In genomic region chr2:67600946-67601345, GRCh38 we compare ENCODE assay signal across 18 cellular contexts.
DNase-seq lines count a peak whose midpoint lies in the region; ATAC-seq and TF ChIP-seq lines count a peak whose summit lies in the region.
"Had no signal": no experiment of that assay in that cellular context is flagged by ENCODE, and none has a peak within 500 bp of the region (broad histone marks: within the 10 kb centered on the region; RNA-seq: fewer than 3 reads in every experiment).

No MANE protein-coding gene starts in this region.

- H3K4me3 ChIP-seq in AG09309 (ENCODE audit: control insufficient read depth, low read depth, low read length) = no peak overlapping the region
- no peak overlapping the region for H3K4me3 ChIP-seq in BE2C (ENCODE audit: low read depth, low read length)
- H3K4me3 ChIP-seq: esophagus squamous epithelium, left ventricle myocardium inferior, Peyer's patch, right lobe of liver, vagina had no signal

- peak; percentile 17 for DNase-seq in AG09309 (ENCODE audit: low read depth)
- peak; percentile 13 for DNase-seq in HT-29 (ENCODE audit: low spot score)
- peak; percentile 49 for DNase-seq in astrocyte of the hippocampus (ENCODE audit: low read depth, low spot score)
- peak in 1 of 2 donors; percentile 54 for DNase-seq in foreskin keratinocyte
- no peak for DNase-seq in activated CD4-positive, CD25-positive, alpha-beta regulatory T cell (lab: John Stamatoyannopoulos, UW)
- DNase-seq in BE2C = no peak
- DNase-seq in NCI-H1694 treated with DMSO at 0.1 percent for 48 hours (lab: John Stamatoyannopoulos, UW) = no peak
- DNase-seq: activated CD4-positive, alpha-beta T cell treated with anti-CD3 and anti-CD28 coated beads, Interleukin-2, amount 50 U/mL, for 4 hours; activated naive CD4-positive, alpha-beta T cell treated with anti-CD3 and anti-CD28 coated beads, Interleukin-2, amount 10 ng/mL, durations not matched to agents 7 days and 5 days; activated T-cell treated with anti-CD3 and anti-CD28 coated beads for 4 hours; esophagus squamous epithelium; left ventricle myocardium inferior; NCI-H1105 treated with DMSO at 0.1 percent for 48 hours; NCI-H2171; Peyer's patch; right lobe of liver had no signal

- TF ChIP-seq CTCF in AG09309 (IDR thresholded peaks at IDR 0.05; ENCODE audit: control insufficient read depth, insufficient read depth, low read depth, low read length, missing control alignments) = no peak
- no peak for TF ChIP-seq CTCF in foreskin keratinocyte (conservative IDR thresholded peaks at IDR 0.05)
- TF ChIP-seq CTCF in BE2C (IDR thresholded peaks at IDR 0.05; ENCODE audit: low read depth, low read length) = no peak

- no peaks in the 10 kb centered on the region for H3K9me3 ChIP-seq in BE2C
- H3K9me3 ChIP-seq: esophagus squamous epithelium, Peyer's patch, right lobe of liver, vagina had no signal

- H3K27ac ChIP-seq in foreskin keratinocyte = no peak overlapping the region
- H3K27ac ChIP-seq: esophagus squamous epithelium, left ventricle myocardium inferior, Peyer's patch, right lobe of liver, vagina had no signal

- no peaks in the 10 kb centered on the region for H3K27me3 ChIP-seq in foreskin keratinocyte
- no peaks in the 10 kb centered on the region for H3K27me3 ChIP-seq in BE2C
- H3K27me3 ChIP-seq: esophagus squamous epithelium, Peyer's patch, right lobe of liver, vagina had no signal

- H3K4me1 ChIP-seq in foreskin keratinocyte = peaks cover 9% of the 10 kb centered on the region
- no peaks in the 10 kb centered on the region for H3K4me1 ChIP-seq in BE2C
- H3K4me1 ChIP-seq: esophagus squamous epithelium, left ventricle myocardium inferior, Peyer's patch, right lobe of liver, vagina had no signal

- ATAC-seq in foreskin keratinocyte (peak; percentile 41), GM19351 (IDR thresholded peaks at IDR 0.05; ENCODE audit: unreplicated experiment) (no peak)
- ATAC-seq: right lobe of liver had no signal

- H3K36me3 ChIP-seq in BE2C = no peaks in the 10 kb centered on the region
- H3K36me3 ChIP-seq: esophagus squamous epithelium, left ventricle myocardium inferior, Peyer's patch, right lobe of liver, vagina had no signal

Comparison
In these comparisons a context has a peak if more than half of its experiments do, and no peak if none do; other contexts are left out.
1. DNase-seq: peak in AG09309 (single experiment), HT-29 (single experiment) and astrocyte of the hippocampus (single experiment); none in activated CD4-positive, CD25-positive, alpha-beta regulatory T cell (0 of 4), BE2C (single experiment) and NCI-H1694 treated with DMSO at 0.1 percent for 48 hours (single experiment).